ENCODE assay signal across 2 cellular contexts in the genomic region with DNA sequence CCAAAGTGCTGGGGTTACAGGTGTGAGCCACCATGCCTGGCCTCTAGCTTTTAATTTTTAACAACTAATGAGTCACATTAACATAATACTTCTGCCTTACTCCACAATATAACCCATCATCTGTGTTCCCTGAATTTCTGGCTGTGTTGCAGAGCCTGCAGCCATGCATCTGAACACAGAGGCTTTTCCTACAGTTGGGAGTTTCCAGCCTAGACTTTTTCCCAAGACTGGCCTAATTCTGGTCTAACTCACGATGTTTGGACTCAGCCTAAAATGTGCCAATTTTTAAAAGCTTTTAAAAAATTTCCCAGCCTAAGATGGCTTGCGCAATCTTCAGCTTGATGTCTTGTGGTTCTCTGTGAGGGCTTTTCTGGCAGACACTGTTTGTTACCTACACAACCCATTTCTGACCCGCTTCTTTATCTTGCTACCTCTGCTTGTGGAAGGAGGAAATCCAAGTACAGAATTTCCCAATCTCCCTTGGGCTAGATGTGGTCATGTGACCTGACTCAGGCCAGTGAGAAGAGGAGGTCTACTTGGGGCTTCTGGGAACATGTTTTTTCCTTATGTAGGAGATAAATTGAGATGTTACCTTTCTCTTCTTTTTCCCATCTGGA.
TF ChIP-seq lines count a peak whose summit lies in the region.

No MANE protein-coding gene starts in this region.

TF ChIP-seq in K562, 482 proteins besides CTCF, POLR2A, EP300 and RAD21 (continued from another document):
- no peak for TF ChIP-seq CEBPG (CRISPR knock-in tag; IDR thresholded peaks at IDR 0.05)
- peak in 1 of 2 experiments; percentile 63; a peak in 2 of 4 replicates for TF ChIP-seq CEBPG (tag; conservative IDR thresholded peaks at IDR 0.05 in 1 of 2, IDR thresholded peaks at IDR 0.05 in 1 of 2)
- TF ChIP-seq NFE2L1 (tag; IDR thresholded peaks at IDR 0.05; ENCODE audit: borderline replicate concordance, low read depth) = no peak
- TF ChIP-seq, protein P1, sequence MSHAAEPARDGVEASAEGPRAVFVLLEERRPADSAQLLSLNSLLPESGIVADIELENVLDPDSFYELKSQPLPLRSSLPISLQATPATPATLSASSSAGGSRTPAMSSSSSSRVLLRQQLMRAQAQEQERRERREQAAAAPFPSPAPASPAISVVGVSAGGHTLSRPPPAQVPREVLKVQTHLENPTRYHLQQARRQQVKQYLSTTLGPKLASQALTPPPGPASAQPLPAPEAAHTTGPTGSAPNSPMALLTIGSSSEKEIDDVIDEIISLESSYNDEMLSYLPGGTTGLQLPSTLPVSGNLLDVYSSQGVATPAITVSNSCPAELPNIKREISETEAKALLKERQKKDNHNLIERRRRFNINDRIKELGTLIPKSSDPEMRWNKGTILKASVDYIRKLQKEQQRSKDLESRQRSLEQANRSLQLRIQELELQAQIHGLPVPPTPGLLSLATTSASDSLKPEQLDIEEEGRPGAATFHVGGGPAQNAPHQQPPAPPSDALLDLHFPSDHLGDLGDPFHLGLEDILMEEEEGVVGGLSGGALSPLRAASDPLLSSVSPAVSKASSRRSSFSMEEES (CRISPR knock-in tag; IDR thresholded peaks at IDR 0.05) = peak; percentile 53; the same call in 1 of the 2 replicates
- TF ChIP-seq CEBPB (tag; IDR thresholded peaks at IDR 0.05) = peak; percentile 74

TF ChIP-seq in SK-N-SH treated with all-trans-retinoic acid at 6 μM for 48 hours, 23 proteins besides CTCF, POLR2A, EP300 and RAD21 (continued from another document):
- TF ChIP-seq, protein P2, sequence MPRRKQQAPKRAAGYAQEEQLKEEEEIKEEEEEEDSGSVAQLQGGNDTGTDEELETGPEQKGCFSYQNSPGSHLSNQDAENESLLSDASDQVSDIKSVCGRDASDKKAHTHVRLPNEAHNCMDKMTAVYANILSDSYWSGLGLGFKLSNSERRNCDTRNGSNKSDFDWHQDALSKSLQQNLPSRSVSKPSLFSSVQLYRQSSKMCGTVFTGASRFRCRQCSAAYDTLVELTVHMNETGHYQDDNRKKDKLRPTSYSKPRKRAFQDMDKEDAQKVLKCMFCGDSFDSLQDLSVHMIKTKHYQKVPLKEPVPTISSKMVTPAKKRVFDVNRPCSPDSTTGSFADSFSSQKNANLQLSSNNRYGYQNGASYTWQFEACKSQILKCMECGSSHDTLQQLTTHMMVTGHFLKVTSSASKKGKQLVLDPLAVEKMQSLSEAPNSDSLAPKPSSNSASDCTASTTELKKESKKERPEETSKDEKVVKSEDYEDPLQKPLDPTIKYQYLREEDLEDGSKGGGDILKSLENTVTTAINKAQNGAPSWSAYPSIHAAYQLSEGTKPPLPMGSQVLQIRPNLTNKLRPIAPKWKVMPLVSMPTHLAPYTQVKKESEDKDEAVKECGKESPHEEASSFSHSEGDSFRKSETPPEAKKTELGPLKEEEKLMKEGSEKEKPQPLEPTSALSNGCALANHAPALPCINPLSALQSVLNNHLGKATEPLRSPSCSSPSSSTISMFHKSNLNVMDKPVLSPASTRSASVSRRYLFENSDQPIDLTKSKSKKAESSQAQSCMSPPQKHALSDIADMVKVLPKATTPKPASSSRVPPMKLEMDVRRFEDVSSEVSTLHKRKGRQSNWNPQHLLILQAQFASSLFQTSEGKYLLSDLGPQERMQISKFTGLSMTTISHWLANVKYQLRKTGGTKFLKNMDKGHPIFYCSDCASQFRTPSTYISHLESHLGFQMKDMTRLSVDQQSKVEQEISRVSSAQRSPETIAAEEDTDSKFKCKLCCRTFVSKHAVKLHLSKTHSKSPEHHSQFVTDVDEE (CRISPR knock-in tag; IDR thresholded peaks at IDR 0.05) = no peak
- TF ChIP-seq, protein P3, sequence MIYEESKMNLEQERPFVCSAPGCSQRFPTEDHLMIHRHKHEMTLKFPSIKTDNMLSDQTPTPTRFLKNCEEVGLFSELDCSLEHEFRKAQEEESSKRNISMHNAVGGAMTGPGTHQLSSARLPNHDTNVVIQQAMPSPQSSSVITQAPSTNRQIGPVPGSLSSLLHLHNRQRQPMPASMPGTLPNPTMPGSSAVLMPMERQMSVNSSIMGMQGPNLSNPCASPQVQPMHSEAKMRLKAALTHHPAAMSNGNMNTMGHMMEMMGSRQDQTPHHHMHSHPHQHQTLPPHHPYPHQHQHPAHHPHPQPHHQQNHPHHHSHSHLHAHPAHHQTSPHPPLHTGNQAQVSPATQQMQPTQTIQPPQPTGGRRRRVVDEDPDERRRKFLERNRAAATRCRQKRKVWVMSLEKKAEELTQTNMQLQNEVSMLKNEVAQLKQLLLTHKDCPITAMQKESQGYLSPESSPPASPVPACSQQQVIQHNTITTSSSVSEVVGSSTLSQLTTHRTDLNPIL (CRISPR knock-in tag; IDR thresholded peaks at IDR 0.05; ENCODE audit: low read depth) = no peak
- TF ChIP-seq CSDC2 (CRISPR knock-in tag; IDR thresholded peaks at IDR 0.05) = no peak
- TF ChIP-seq TCF4 (CRISPR knock-in tag; IDR thresholded peaks at IDR 0.05; ENCODE audit: borderline replicate concordance) = no peak
- no peak for TF ChIP-seq TOX (CRISPR knock-in tag; IDR thresholded peaks at IDR 0.05; ENCODE audit: borderline replicate concordance)
- TF ChIP-seq SNAI2 (CRISPR knock-in tag; IDR thresholded peaks at IDR 0.05) = no peak
- TF ChIP-seq, protein P4, sequence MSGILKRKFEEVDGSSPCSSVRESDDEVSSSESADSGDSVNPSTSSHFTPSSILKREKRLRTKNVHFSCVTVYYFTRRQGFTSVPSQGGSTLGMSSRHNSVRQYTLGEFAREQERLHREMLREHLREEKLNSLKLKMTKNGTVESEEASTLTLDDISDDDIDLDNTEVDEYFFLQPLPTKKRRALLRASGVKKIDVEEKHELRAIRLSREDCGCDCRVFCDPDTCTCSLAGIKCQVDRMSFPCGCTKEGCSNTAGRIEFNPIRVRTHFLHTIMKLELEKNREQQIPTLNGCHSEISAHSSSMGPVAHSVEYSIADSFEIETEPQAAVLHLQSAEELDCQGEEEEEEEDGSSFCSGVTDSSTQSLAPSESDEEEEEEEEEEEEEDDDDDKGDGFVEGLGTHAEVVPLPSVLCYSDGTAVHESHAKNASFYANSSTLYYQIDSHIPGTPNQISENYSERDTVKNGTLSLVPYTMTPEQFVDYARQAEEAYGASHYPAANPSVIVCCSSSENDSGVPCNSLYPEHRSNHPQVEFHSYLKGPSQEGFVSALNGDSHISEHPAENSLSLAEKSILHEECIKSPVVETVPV (CRISPR knock-in tag; IDR thresholded peaks at IDR 0.05) = no peak
